ENCODE assay signal across 4 cellular contexts in the genomic region with DNA sequence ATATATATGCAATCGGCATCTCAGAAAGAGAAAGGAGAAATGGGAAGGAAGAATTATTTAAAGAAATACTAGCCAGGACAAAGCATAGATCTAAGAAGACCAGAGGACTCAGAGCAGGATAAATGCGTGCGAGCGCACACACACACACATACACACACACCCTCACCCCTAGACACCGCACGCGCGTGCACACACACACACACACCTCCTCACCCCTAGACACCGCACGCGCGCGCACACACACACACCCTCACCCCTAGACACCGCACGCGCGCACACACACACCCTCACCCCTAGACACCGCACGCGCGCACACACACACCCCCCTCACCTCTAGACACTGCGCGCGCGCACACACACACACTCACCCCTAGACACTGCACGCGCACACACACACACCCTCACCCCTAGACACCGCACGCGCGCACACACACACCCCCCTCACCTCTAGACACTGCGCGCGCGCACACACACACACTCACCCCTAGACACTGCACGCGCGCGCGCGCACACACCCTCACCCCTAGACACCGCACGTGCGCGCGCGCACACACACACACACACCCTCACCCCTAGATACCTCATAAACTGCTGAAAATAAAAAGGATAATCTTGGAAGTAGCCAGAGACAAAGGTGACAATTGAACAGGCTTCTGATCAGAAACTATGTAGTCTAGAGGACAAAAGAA. TPM values are rescaled to one million over a fixed set of nuclear protein-coding genes. Genes with fewer than 3 reads are reported as not detected.
"Had no signal": no experiment of that assay in that cellular context is flagged by ENCODE, and none has a peak within 500 bp of the region (broad histone marks: within the 10 kb centered on the region; RNA-seq: fewer than 3 reads in every experiment).

No MANE protein-coding gene starts in this region.

RNA-seq across cellular contexts. Expression of gene PPP4R4, which starts 44.2 kb away (rescaled TPM):
- total RNA-seq: dermis blood vessel endothelial cell, endothelial cell of umbilical vein, lung microvascular endothelial cell, pulmonary artery endothelial cell had no signal
- polyA plus RNA-seq: endothelial cell of umbilical vein had no signal
